In genomic region chr10:83427101-83427500, GRCh38 we compare ENCODE assay signal across 25 cellular contexts.
"Had no signal": no experiment of that assay in that cellular context is flagged by ENCODE, and none has a peak within 500 bp of the region (broad histone marks: within the 10 kb centered on the region; RNA-seq: fewer than 3 reads in every experiment).

No MANE protein-coding gene starts in this region.

- DNase-seq: hippocampal formation; kidney; left colon; left ventricle myocardium inferior; midbrain; mucosa of descending colon; naive thymus-derived CD4-positive, alpha-beta T cell; nucleus accumbens; pancreas; psoas muscle; right lobe of liver; stimulated activated CD4-positive, alpha-beta T cell treated with anti-CD3 and anti-CD28 coated beads, Interleukin-12 subunit alpha, Interleukin-12 subunit beta, amount 100 ng/mL, for 4 hours; stimulated activated CD4-positive, alpha-beta T cell treated with anti-CD3 and anti-CD28 coated beads, Interleukin-15, amount 100 ng/mL, for 24 hours; stimulated activated CD4-positive, alpha-beta T cell treated with anti-CD3 and anti-CD28 coated beads, Interleukin-4, amount 100 ng/mL, for 24 hours; stimulated activated naive CD4-positive, alpha-beta T cell; tibial artery; trophoblast cell; upper lobe of right lung had no signal

- ATAC-seq: left colon; mucosa of descending colon; naive thymus-derived CD4-positive, alpha-beta T cell; natural killer cell treated with Interleukin-12 subunit alpha and Interleukin-12 subunit beta and Interleukin-15 and Interleukin-18, amount 100 ng/mL, for 72 hours; pancreas; psoas muscle; right lobe of liver; stimulated activated effector memory CD8-positive, alpha-beta T cell treated with anti-CD3 and anti-CD28 coated beads, Interleukin-12 subunit alpha, Interleukin-12 subunit beta, amount 100 ng/mL, for 72 hours; upper lobe of right lung had no signal

- H3K36me3 ChIP-seq: left ventricle myocardium inferior, pancreas, right atrium auricular region, right lobe of liver, suprapubic skin, thoracic aorta, tibial artery, upper lobe of right lung had no signal

- H3K9me3 ChIP-seq: pancreas, psoas muscle, right lobe of liver, suprapubic skin, thoracic aorta, upper lobe of right lung had no signal

- H3K4me1 ChIP-seq: left ventricle myocardium inferior, pancreas, psoas muscle, right atrium auricular region, right lobe of liver, suprapubic skin, tibial artery, upper lobe of right lung had no signal

- H3K4me3 ChIP-seq: left ventricle myocardium inferior, lung, mucosa of descending colon, pancreas, psoas muscle, right atrium auricular region, right lobe of liver, skin epidermis, suprapubic skin, thoracic aorta, tibial artery, upper lobe of right lung had no signal

- H3K27me3 ChIP-seq: pancreas, right atrium auricular region, right lobe of liver, suprapubic skin, tibial artery, upper lobe of right lung had no signal

- H3K27ac ChIP-seq: left ventricle myocardium inferior, pancreas, psoas muscle, right atrium auricular region, right lobe of liver, skin epidermis, suprapubic skin, thoracic aorta, tibial artery, upper lobe of right lung had no signal
